ENCODE assay signal across 20 cellular contexts in genomic region chr6:300494-301198, GRCh38.
"Had no signal": no experiment of that assay in that cellular context is flagged by ENCODE, and none has a peak within 500 bp of the region (broad histone marks: within the 10 kb centered on the region; RNA-seq: fewer than 3 reads in every experiment).

No MANE protein-coding gene starts in this region.

- ATAC-seq: gastroesophageal sphincter, left lobe of liver, mucosa of descending colon, upper lobe of right lung had no signal

- H3K36me3 ChIP-seq: right atrium auricular region, thyroid gland, upper lobe of right lung, vagina had no signal

- H3K4me3 Mint-ChIP-seq: nephron had no signal

- H3K4me3 ChIP-seq: esophagus squamous epithelium, gastroesophageal sphincter, mucosa of descending colon, right atrium auricular region, sigmoid colon, skin epidermis, thyroid gland, upper lobe of right lung, vagina had no signal

- DNase-seq: effector memory CD4-positive, alpha-beta T cell; esophagus squamous epithelium; foreskin fibroblast; glutamatergic neuron; islet precursor cell; mammary epithelial cell; mucosa of descending colon; sigmoid colon; stimulated activated CD4-positive, alpha-beta T cell treated with anti-CD3 and anti-CD28 coated beads, Interleukin-12 subunit alpha, Interleukin-12 subunit beta, amount 100 ng/mL, for 4 hours; stimulated activated CD4-positive, alpha-beta T cell treated with anti-CD3 and anti-CD28 coated beads, Interleukin-2, amount 100 ng/mL, for 48 hours; stimulated activated naive CD4-positive, alpha-beta T cell treated with Interleukin-2 at 50 U/mL for 16 hours; thyroid gland; upper lobe of right lung had no signal

- H3K27ac ChIP-seq: epithelial cell of prostate, gastroesophageal sphincter, right atrium auricular region, sigmoid colon, skin epidermis, thyroid gland, upper lobe of right lung, vagina had no signal

- H3K27me3 ChIP-seq: esophagus squamous epithelium, gastroesophageal sphincter, right atrium auricular region, sigmoid colon, thyroid gland, upper lobe of right lung, vagina had no signal

- H3K9me3 ChIP-seq: esophagus squamous epithelium, gastroesophageal sphincter, right atrium auricular region, sigmoid colon, thyroid gland, upper lobe of right lung, vagina had no signal

- H3K27ac Mint-ChIP-seq: nephron had no signal
